8 cellular contexts compared by ENCODE assay signal in the genomic region with DNA sequence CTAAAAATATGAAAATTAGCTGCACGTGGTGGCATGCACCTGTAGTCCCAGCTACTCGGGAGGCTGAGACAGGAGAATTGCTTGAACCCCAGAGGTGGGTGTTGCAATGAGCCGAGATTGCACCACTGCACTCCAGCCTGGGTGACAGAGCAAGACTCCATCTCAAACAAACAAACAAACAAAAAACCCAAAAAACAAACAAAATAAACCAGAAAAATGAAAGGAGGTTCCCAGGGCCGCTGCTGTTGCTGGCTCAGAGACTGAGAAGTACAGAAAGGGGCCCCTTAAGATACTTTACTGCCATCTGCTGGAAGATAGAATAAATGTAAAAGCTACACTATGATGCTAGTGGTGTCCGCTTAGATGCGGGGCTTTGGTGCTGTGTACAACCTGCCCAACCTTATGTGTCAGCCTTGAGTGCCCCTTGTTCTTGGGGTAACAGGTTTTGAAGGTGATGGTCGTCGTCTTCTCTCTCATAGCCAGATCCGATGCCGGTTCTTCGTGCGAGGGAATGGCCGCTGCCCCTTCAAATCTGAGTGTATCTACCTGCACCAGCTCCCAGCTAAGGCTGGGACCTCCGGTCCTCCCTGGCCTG. TPM values are rescaled to one million over a fixed set of nuclear protein-coding genes. Genes with fewer than 3 reads are reported as not detected.
DNase-seq lines count a peak whose midpoint lies in the region; ATAC-seq and TF ChIP-seq lines count a peak whose summit lies in the region.

No MANE protein-coding gene starts in this region.

- no peak overlapping the region for H2AFZ ChIP-seq in neuronal stem cell (ENCODE audit: low read length)

- H3K9ac ChIP-seq in neuronal stem cell (ENCODE audit: low read depth, low read length, poor library complexity), result peak overlapping the region; percentile 60

- H3K27me3 ChIP-seq in GM06990 (replicated peaks; ENCODE audit: control insufficient read depth, insufficient read depth, low read length) (no peaks in the 10 kb centered on the region; the same call in none of the 2 replicates), HL-60 (ENCODE audit: insufficient read depth, poor library complexity, severe bottlenecking) (no peaks in the 10 kb centered on the region), neuronal stem cell (ENCODE audit: control insufficient read depth in 3 of 3, insufficient read depth in 3 of 3, low read depth in 1 of 3, low read length in 3 of 3) (peaks cover 0 to 11% (median 5%) of the 10 kb centered on the region in 3 experiments)

- peak; percentile 63 for ATAC-seq in activated CD8-positive, alpha-beta T cell treated with anti-CD3 and anti-CD28 coated beads for 36 hours
- ATAC-seq in HG02623 (IDR thresholded peaks at IDR 0.05; ENCODE audit: unreplicated experiment), result no peak

- H3K36me3 Mint-ChIP-seq in activated CD8-positive, alpha-beta T cell treated with anti-CD3 and anti-CD28 coated beads for 36 hours (ENCODE audit: low read depth), result peaks cover 2% of the 10 kb centered on the region

- POLR2A ChIA-PET in activated CD8-positive, alpha-beta T cell treated with anti-CD3 and anti-CD28 coated beads for 36 hours (lab: Charles Lee), result interaction anchor here (0.5 to 2.3 kb wide), 7 partner anchors 16 to 121 kb away, joined by 3 to 9 read pairs (median 3); partner anchors contain the start of genes PPARD and RPL10A

- DNase-seq in GM06990 (ENCODE audit: extremely low read depth, insufficient read length) (peak; percentile 31), HL-60 (ENCODE audit: low read depth in 1 of 2, low spot score in 1 of 2) (peak in 1 of 2 experiments; percentile 47), NCI-H526 (lab: John Stamatoyannopoulos, UW) (peak; percentile 58 to 89), fibroblast of peridontal ligament (ENCODE audit: extremely low read depth) (peak; percentile 77), neuronal stem cell (ENCODE audit: low spot score) (peak; percentile 47), UCSD-AML1 (lab: John Stamatoyannopoulos, UW; ENCODE audit: unreplicated experiment) (no peak)
- peak; percentile 50 for DNase-seq in activated CD8-positive, alpha-beta T cell treated with anti-CD3 and anti-CD28 coated beads for 36 hours

- peak overlapping the region; percentile 83 for H3K18ac ChIP-seq in neuronal stem cell (ENCODE audit: low read length)

- H4K8ac ChIP-seq in neuronal stem cell (ENCODE audit: low read depth, low read length), result no peak overlapping the region

- no peaks in the 10 kb centered on the region for H3K9me3 Mint-ChIP-seq in activated CD8-positive, alpha-beta T cell treated with anti-CD3 and anti-CD28 coated beads for 36 hours

- H3K79me1 ChIP-seq in neuronal stem cell (ENCODE audit: low read depth, low read length), result peaks cover 4% of the 10 kb centered on the region

- H3K14ac ChIP-seq in neuronal stem cell (ENCODE audit: low read length), result no peak overlapping the region

- no peak overlapping the region for H2BK12ac ChIP-seq in neuronal stem cell (ENCODE audit: low read length)

- intact Hi-C loops in activated CD8-positive, alpha-beta T cell treated with anti-CD3 and anti-CD28 coated beads for 36 hours (cut with micrococcal nuclease), result loop anchor here (1.0 to 2.0 kb wide), 2 partner anchors 107 to 151 kb away; partner anchors contain the start of gene PPARD

- no peak overlapping the region for H3K27ac Mint-ChIP-seq in activated CD8-positive, alpha-beta T cell treated with anti-CD3 and anti-CD28 coated beads for 36 hours

- H2BK120ac ChIP-seq in neuronal stem cell (ENCODE audit: low read depth, low read length), result no peak overlapping the region

- H3K23ac ChIP-seq in neuronal stem cell (ENCODE audit: low read depth, low read length, poor library complexity), result peak overlapping the region; percentile 37

- peak overlapping the region; percentile 89 for H2BK15ac ChIP-seq in neuronal stem cell (ENCODE audit: low read length)

- no peak overlapping the region for H2BK5ac ChIP-seq in neuronal stem cell (ENCODE audit: low read length)

- no peak overlapping the region for H3K4ac ChIP-seq in neuronal stem cell (ENCODE audit: low read length)

- peak; percentile 63 for TF ChIP-seq CTCF in GM06990 (IDR thresholded peaks at IDR 0.05; ENCODE audit: insufficient read depth, low read length, poor library complexity, severe bottlenecking)
- TF ChIP-seq CTCF in HL-60 (IDR thresholded peaks at IDR 0.05; ENCODE audit: insufficient read depth, low read length), result peak; percentile 61
- peak; percentile 70 for TF ChIP-seq CTCF in activated CD8-positive, alpha-beta T cell treated with anti-CD3 and anti-CD28 coated beads for 36 hours (IDR thresholded peaks at IDR 0.05)

- H3K4me3 ChIP-seq in GM06990 (replicated peaks; ENCODE audit: low read depth, low read length), result no peak overlapping the region
- H3K4me3 ChIP-seq in HL-60 (replicated peaks; ENCODE audit: insufficient read depth, low read length), result no peak overlapping the region
- no peak overlapping the region for H3K4me3 ChIP-seq in neuronal stem cell (ENCODE audit: low read length in 2 of 2)

- H3K27ac ChIP-seq in HL-60 (replicated peaks) (no peak overlapping the region), neuronal stem cell (replicated peaks; ENCODE audit: low read length) (no peak overlapping the region)

- CTCF ChIA-PET in activated CD8-positive, alpha-beta T cell treated with anti-CD3 and anti-CD28 coated beads for 36 hours (lab: Charles Lee), result interaction anchor here (0.6 to 9.7 kb wide), 39 partner anchors 9 to 558 kb away, joined by 3 to 209 read pairs (median 6); partner anchors contain the start of genes DEF6, PPARD and RPL10A

- no CpG with 5 or more reads among the region's 14 CpGs for WGBS in neuronal stem cell (ENCODE audit: extremely low coverage in 2 of 2, insufficient read length in 2 of 2, insufficient replicate concordance in 1 of 2), 2 donors

- peak overlapping the region; percentile 72 for H4K91ac ChIP-seq in neuronal stem cell (ENCODE audit: low read depth, low read length, poor library complexity)

- no peak overlapping the region for H3K4me3 Mint-ChIP-seq in activated CD8-positive, alpha-beta T cell treated with anti-CD3 and anti-CD28 coated beads for 36 hours

- peak overlapping the region; percentile 84 for H2AK5ac ChIP-seq in neuronal stem cell (ENCODE audit: low read depth, low read length)

- no peaks in the 10 kb centered on the region for H3K27me3 Mint-ChIP-seq in activated CD8-positive, alpha-beta T cell treated with anti-CD3 and anti-CD28 coated beads for 36 hours

- no peaks in the 10 kb centered on the region for H3K9me3 ChIP-seq in neuronal stem cell (replicated peaks in 1 of 2; ENCODE audit: control insufficient read depth in 2 of 2, insufficient read depth in 1 of 2, low read depth in 1 of 2, low read length in 2 of 2)

- peaks cover 8 to 11% of the 10 kb centered on the region in 2 donors for H3K4me1 ChIP-seq in neuronal stem cell (ENCODE audit: control insufficient read depth in 2 of 2, insufficient read depth in 1 of 2, low read depth in 1 of 2, low read length in 2 of 2)

- H3K36me3 ChIP-seq in GM06990 (ENCODE audit: control insufficient read depth, insufficient read depth, low read length) (no peaks in the 10 kb centered on the region), neuronal stem cell (replicated peaks in 1 of 2; ENCODE audit: control insufficient read depth in 2 of 2, insufficient read depth in 2 of 2, low read length in 2 of 2) (no peaks in the 10 kb centered on the region)

- H3K4me2 ChIP-seq in neuronal stem cell (ENCODE audit: insufficient read depth, low read length, poor library complexity, severe bottlenecking), result no peak overlapping the region

- peaks cover 29% of the 10 kb centered on the region for H3K4me1 Mint-ChIP-seq in activated CD8-positive, alpha-beta T cell treated with anti-CD3 and anti-CD28 coated beads for 36 hours (ENCODE audit: low read depth)

RNA-seq across cellular contexts. Expression of gene FANCE, which starts 2.8 kb away (rescaled TPM):
- 10 to 100 TPM; 18.8 to 19.4 TPM for total RNA-seq in activated CD8-positive, alpha-beta T cell treated with anti-CD3 and anti-CD28 coated beads for 36 hours
- 8.9 TPM for polyA plus RNA-seq in neuronal stem cell (2013, experiment 1 of 2)
- polyA plus RNA-seq in neuronal stem cell (2013, experiment 2 of 2), result 8.3 TPM

RNA-seq across cellular contexts. Expression of gene RPL10A, which starts 18.8 kb away (rescaled TPM):
- total RNA-seq in activated CD8-positive, alpha-beta T cell treated with anti-CD3 and anti-CD28 coated beads for 36 hours, result 1,000 to 10,000 TPM; 2,322 to 2,393 TPM
- 2,893 TPM for polyA plus RNA-seq in neuronal stem cell (2013, experiment 1 of 2)
- polyA plus RNA-seq in neuronal stem cell (2013, experiment 2 of 2), result 2,832 TPM

RNA-seq across cellular contexts. Expression of gene TEAD3, which starts 47.5 kb away (rescaled TPM):
- under 1 TPM; 0.68 to 0.81 TPM for total RNA-seq in activated CD8-positive, alpha-beta T cell treated with anti-CD3 and anti-CD28 coated beads for 36 hours
- 37.2 TPM for polyA plus RNA-seq in neuronal stem cell (2013, experiment 1 of 2)
- 37.9 TPM for polyA plus RNA-seq in neuronal stem cell (2013, experiment 2 of 2)
